In genomic region chr20:34388000-34388399, GRCh38 we compare ENCODE assay signal across 1 cellular context.
TF ChIP-seq lines count a peak whose summit lies in the region.

No MANE protein-coding gene starts in this region.

TF ChIP-seq in GM23338, 12 proteins besides CTCF, POLR2A, EP300 and RAD21 (continued from another document):
- TF ChIP-seq, protein P1, sequence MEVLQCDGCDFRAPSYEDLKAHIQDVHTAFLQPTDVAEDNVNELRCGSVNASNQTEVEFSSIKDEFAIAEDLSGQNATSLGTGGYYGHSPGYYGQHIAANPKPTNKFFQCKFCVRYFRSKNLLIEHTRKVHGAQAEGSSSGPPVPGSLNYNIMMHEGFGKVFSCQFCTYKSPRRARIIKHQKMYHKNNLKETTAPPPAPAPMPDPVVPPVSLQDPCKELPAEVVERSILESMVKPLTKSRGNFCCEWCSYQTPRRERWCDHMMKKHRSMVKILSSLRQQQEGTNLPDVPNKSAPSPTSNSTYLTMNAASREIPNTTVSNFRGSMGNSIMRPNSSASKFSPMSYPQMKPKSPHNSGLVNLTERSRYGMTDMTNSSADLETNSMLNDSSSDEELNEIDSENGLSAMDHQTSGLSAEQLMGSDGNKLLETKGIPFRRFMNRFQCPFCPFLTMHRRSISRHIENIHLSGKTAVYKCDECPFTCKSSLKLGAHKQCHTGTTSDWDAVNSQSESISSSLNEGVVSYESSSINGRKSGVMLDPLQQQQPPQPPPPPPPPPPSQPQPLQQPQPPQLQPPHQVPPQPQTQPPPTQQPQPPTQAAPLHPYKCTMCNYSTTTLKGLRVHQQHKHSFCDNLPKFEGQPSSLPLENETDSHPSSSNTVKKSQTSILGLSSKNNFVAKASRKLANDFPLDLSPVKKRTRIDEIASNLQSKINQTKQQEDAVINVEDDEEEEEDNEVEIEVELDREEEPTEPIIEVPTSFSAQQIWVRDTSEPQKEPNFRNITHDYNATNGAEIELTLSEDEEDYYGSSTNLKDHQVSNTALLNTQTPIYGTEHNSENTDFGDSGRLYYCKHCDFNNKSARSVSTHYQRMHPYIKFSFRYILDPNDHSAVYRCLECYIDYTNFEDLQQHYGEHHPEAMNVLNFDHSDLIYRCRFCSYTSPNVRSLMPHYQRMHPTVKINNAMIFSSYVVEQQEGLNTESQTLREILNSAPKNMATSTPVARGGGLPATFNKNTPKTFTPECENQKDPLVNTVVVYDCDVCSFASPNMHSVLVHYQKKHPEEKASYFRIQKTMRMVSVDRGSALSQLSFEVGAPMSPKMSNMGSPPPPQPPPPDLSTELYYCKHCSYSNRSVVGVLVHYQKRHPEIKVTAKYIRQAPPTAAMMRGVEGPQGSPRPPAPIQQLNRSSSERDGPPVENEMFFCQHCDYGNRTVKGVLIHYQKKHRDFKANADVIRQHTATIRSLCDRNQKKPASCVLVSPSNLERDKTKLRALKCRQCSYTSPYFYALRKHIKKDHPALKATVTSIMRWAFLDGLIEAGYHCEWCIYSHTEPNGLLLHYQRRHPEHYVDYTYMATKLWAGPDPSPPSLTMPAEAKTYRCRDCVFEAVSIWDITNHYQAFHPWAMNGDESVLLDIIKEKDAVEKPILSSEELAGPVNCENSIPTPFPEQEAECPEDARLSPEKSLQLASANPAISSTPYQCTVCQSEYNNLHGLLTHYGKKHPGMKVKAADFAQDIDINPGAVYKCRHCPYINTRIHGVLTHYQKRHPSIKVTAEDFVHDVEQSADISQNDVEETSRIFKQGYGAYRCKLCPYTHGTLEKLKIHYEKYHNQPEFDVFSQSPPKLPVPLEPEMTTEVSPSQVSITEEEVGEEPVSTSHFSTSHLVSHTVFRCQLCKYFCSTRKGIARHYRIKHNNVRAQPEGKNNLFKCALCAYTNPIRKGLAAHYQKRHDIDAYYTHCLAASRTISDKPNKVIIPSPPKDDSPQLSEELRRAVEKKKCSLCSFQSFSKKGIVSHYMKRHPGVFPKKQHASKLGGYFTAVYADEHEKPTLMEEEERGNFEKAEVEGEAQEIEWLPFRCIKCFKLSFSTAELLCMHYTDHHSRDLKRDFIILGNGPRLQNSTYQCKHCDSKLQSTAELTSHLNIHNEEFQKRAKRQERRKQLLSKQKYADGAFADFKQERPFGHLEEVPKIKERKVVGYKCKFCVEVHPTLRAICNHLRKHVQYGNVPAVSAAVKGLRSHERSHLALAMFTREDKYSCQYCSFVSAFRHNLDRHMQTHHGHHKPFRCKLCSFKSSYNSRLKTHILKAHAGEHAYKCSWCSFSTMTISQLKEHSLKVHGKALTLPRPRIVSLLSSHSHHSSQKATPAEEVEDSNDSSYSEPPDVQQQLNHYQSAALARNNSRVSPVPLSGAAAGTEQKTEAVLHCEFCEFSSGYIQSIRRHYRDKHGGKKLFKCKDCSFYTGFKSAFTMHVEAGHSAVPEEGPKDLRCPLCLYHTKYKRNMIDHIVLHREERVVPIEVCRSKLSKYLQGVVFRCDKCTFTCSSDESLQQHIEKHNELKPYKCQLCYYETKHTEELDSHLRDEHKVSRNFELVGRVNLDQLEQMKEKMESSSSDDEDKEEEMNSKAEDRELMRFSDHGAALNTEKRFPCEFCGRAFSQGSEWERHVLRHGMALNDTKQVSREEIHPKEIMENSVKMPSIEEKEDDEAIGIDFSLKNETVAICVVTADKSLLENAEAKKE (CRISPR knock-in tag; IDR thresholded peaks at IDR 0.05) = no peak
- TF ChIP-seq EZH2 (IDR thresholded peaks at IDR 0.05; ENCODE audit: low read depth, unreplicated experiment) (no peak), EZH2phosphoT487 (IDR thresholded peaks at IDR 0.05; ENCODE audit: unreplicated experiment) (no peak), ETS1 (IDR thresholded peaks at IDR 0.05) (no peak), ZNF331 (CRISPR knock-in tag; IDR thresholded peaks at IDR 0.05; ENCODE audit: low read depth) (no peak), JUNB (IDR thresholded peaks at IDR 0.05; ENCODE audit: unreplicated experiment) (no peak), POLR2AphosphoS5 (IDR thresholded peaks at IDR 0.05; ENCODE audit: low read depth) (no peak), CREB1 (CRISPR knock-in tag; IDR thresholded peaks at IDR 0.05; ENCODE audit: low read depth) (no peak), ZNF114 (CRISPR knock-in tag; IDR thresholded peaks at IDR 0.05) (no peak), STAT1 (IDR thresholded peaks at IDR 0.05; ENCODE audit: unreplicated experiment) (no peak)
- TF ChIP-seq, protein P2, sequence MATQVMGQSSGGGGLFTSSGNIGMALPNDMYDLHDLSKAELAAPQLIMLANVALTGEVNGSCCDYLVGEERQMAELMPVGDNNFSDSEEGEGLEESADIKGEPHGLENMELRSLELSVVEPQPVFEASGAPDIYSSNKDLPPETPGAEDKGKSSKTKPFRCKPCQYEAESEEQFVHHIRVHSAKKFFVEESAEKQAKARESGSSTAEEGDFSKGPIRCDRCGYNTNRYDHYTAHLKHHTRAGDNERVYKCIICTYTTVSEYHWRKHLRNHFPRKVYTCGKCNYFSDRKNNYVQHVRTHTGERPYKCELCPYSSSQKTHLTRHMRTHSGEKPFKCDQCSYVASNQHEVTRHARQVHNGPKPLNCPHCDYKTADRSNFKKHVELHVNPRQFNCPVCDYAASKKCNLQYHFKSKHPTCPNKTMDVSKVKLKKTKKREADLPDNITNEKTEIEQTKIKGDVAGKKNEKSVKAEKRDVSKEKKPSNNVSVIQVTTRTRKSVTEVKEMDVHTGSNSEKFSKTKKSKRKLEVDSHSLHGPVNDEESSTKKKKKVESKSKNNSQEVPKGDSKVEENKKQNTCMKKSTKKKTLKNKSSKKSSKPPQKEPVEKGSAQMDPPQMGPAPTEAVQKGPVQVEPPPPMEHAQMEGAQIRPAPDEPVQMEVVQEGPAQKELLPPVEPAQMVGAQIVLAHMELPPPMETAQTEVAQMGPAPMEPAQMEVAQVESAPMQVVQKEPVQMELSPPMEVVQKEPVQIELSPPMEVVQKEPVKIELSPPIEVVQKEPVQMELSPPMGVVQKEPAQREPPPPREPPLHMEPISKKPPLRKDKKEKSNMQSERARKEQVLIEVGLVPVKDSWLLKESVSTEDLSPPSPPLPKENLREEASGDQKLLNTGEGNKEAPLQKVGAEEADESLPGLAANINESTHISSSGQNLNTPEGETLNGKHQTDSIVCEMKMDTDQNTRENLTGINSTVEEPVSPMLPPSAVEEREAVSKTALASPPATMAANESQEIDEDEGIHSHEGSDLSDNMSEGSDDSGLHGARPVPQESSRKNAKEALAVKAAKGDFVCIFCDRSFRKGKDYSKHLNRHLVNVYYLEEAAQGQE (IDR thresholded peaks at IDR 0.05; ENCODE audit: unreplicated experiment) = no peak
TF ChIP-seq in GM23338: peak in this region for 0.
